Comparison of ENCODE assay signal across 27 cellular contexts in genomic region chr10:17915181-17915580, GRCh38. TPM values are rescaled to one million over a fixed set of nuclear protein-coding genes. Genes with fewer than 3 reads are reported as not detected.
"Had no signal": no experiment of that assay in that cellular context is flagged by ENCODE, and none has a peak within 500 bp of the region (broad histone marks: within the 10 kb centered on the region; RNA-seq: fewer than 3 reads in every experiment).

No MANE protein-coding gene starts in this region.

- H3K27me3 Mint-ChIP-seq: activated B cell treated with CpG ODN at 0.5 μM for 24 hours; activated CD4-positive, alpha-beta T cell treated with anti-CD3 and anti-CD28 coated beads, Interleukin-2, amount 10 ng/mL, durations not matched to agents 24 days and 14 days had no signal

- H3K27ac ChIP-seq: adrenal gland, breast epithelium, RWPE1 had no signal

- H3K4me1 ChIP-seq: adrenal gland, breast epithelium had no signal

- H3K4me3 ChIP-seq: adrenal gland, breast epithelium had no signal

- H3K4me1 Mint-ChIP-seq: activated B cell treated with CpG ODN at 0.5 μM for 24 hours; activated CD4-positive, alpha-beta T cell treated with anti-CD3 and anti-CD28 coated beads, Interleukin-2, amount 10 ng/mL, durations not matched to agents 24 days and 14 days; T-cell had no signal

- H3K27me3 ChIP-seq: adrenal gland, breast epithelium had no signal

- DNase-seq: activated B cell treated with CpG ODN at 0.5 μM for 24 hours; activated CD4-positive, alpha-beta T cell treated with anti-CD3 and anti-CD28 coated beads for 1 hour; activated CD4-positive, alpha-beta T cell treated with anti-CD3 and anti-CD28 coated beads, Interleukin-2, amount 10 ng/mL, durations not matched to agents 24 days and 14 days; activated CD4-positive, alpha-beta T cell treated with anti-CD3 and anti-CD28 coated beads, Interleukin-2, amount 50 U/mL, for 48 hours; activated effector memory CD4-positive, alpha-beta T cell treated with anti-CD3 and anti-CD28 coated beads, Interleukin-2, amount 50 U/mL, for 16 hours; activated naive CD4-positive, alpha-beta T cell treated with anti-CD3 and anti-CD28 coated beads for 36 hours; activated T-cell treated with anti-CD3 and anti-CD28 coated beads, Interleukin-2, amount 50 U/mL, for 4 hours; adrenal gland; aorta; MM.1S; NCI-H1105; NCI-H1436; NCI-H1694 treated with DMSO at 0.1 percent for 48 hours; NCI-H2029 treated with DMSO at 0.1 percent for 48 hours; NCI-H345; NCI-H510A; NCI-H526 treated with DMSO at 0.1 percent for 48 hours; NK-92 treated with Interleukin-12 subunit alpha and Interleukin-12 subunit beta, amount 100 ng/mL, for 24 hours; OCI-M1; SHP77 treated with DMSO at 0.1 percent for 48 hours; T-cell; T-helper 2 cell; T1000 had no signal

- H3K27ac Mint-ChIP-seq: activated B cell treated with CpG ODN at 0.5 μM for 24 hours; activated CD4-positive, alpha-beta T cell treated with anti-CD3 and anti-CD28 coated beads, Interleukin-2, amount 10 ng/mL, durations not matched to agents 24 days and 14 days; activated naive CD4-positive, alpha-beta T cell treated with anti-CD3 and anti-CD28 coated beads for 36 hours; activated naive CD8-positive, alpha-beta T cell; T-cell had no signal

- H3K9me3 Mint-ChIP-seq: activated CD4-positive, alpha-beta T cell treated with anti-CD3 and anti-CD28 coated beads, Interleukin-2, amount 10 ng/mL, durations not matched to agents 24 days and 14 days; activated naive CD4-positive, alpha-beta T cell treated with anti-CD3 and anti-CD28 coated beads for 36 hours had no signal

- H3K9me3 ChIP-seq: adrenal gland, breast epithelium had no signal

- H3K4me3 Mint-ChIP-seq: activated B cell treated with CpG ODN at 0.5 μM for 24 hours; activated CD4-positive, alpha-beta T cell treated with anti-CD3 and anti-CD28 coated beads, Interleukin-2, amount 10 ng/mL, durations not matched to agents 24 days and 14 days; activated naive CD4-positive, alpha-beta T cell treated with anti-CD3 and anti-CD28 coated beads for 36 hours; activated naive CD8-positive, alpha-beta T cell; activated T-cell treated with anti-CD3 and anti-CD28 coated beads, Interleukin-2, amount 50 U/mL, for 4 hours; T-cell had no signal

- H3K36me3 ChIP-seq: adrenal gland, breast epithelium had no signal

- ATAC-seq: activated T-cell treated with anti-CD3 and anti-CD28 coated beads, Interleukin-2, amount 50 U/mL, for 4 hours; Panc1 had no signal

- H3K36me3 Mint-ChIP-seq: activated naive CD8-positive, alpha-beta T cell; T-cell had no signal

RNA-seq across cellular contexts. Expression of gene SLC39A12, which starts 36.5 kb away (rescaled TPM):
- total RNA-seq: activated B cell treated with CpG ODN at 0.5 μM for 24 hours; activated CD4-positive, alpha-beta T cell treated with anti-CD3 and anti-CD28 coated beads, Interleukin-2, amount 10 ng/mL, durations not matched to agents 24 days and 14 days; activated naive CD4-positive, alpha-beta T cell treated with anti-CD3 and anti-CD28 coated beads for 36 hours; activated T-cell treated with anti-CD3 and anti-CD28 coated beads, Interleukin-2, amount 50 U/mL, for 4 hours; T-cell had no signal
- polyA plus RNA-seq: aorta had no signal
